8 cellular contexts compared by ENCODE assay signal in genomic region chrX:53081925-53082772, GRCh38. TPM values are rescaled to one million over a fixed set of nuclear protein-coding genes. Genes with fewer than 3 reads are reported as not detected.
DNase-seq lines count a peak whose midpoint lies in the region; ATAC-seq and TF ChIP-seq lines count a peak whose summit lies in the region.

TSPYL2 (plus strand) TSS chrX:53082367; CDS start chrX:53082499, 132 bp downstream.

- H3K27ac ChIP-seq in PC-9 (0 out of 2 replicates have a peak within 1 kb of the TSS, but pooled peaks have one; percentile 34), mucosa of rectum (ENCODE audit: low read depth in 2 of 2, low read length in 2 of 2) (peak within 1 kb of the TSS; percentile 67 to 84)

- H3K9ac ChIP-seq in mucosa of rectum (ENCODE audit: low read depth in 1 of 2, low read length in 2 of 2), result peak within 1 kb of the TSS; percentile 32 to 62

- H3K36me3 ChIP-seq in PC-9 (ENCODE audit: low read depth), result no peaks in the 10 kb centered on the region
- peaks cover 0 to 2% of the 10 kb centered on the region in 2 donors for H3K36me3 ChIP-seq in mucosa of rectum (ENCODE audit: control insufficient read depth in 2 of 2, insufficient read depth in 2 of 2, low read length in 2 of 2)

- peak; percentile 90 for ATAC-seq in GM21619 (IDR thresholded peaks at IDR 0.05; ENCODE audit: unreplicated experiment)

- no peaks in the 10 kb centered on the region for H3F3A ChIP-seq in PC-9 (ENCODE audit: insufficient read depth, low read depth)

- H4K20me1 ChIP-seq in PC-9 (ENCODE audit: insufficient read depth), result no peaks in the 10 kb centered on the region

- no peaks in the 10 kb centered on the region for H3K79me2 ChIP-seq in PC-9 (ENCODE audit: low read depth)

- H3K9me3 ChIP-seq in PC-9 (ENCODE audit: insufficient read depth, low read depth), result no peaks in the 10 kb centered on the region
- H3K9me3 ChIP-seq in mucosa of rectum (ENCODE audit: control insufficient read depth in 2 of 2, low read length in 2 of 2), result no peaks in the 10 kb centered on the region

- peak; percentile 93 for TF ChIP-seq POLR2A in erythroblast (IDR thresholded peaks at IDR 0.05; ENCODE audit: low read length)

- H3K27me3 ChIP-seq in PC-9 (ENCODE audit: insufficient read depth, low read depth) (no peaks in the 10 kb centered on the region), mucosa of rectum (ENCODE audit: control insufficient read depth in 2 of 2, insufficient read depth in 2 of 2, low read length in 2 of 2) (peaks cover 0 to 2% of the 10 kb centered on the region in 2 donors)

- intact Hi-C loops in PC-9 (cut with micrococcal nuclease; ENCODE audit: unreplicated experiment), result loop anchor here (1.0 kb wide), 1 partner anchor 11 kb away; no protein-coding TSS in a partner anchor

- H2AFZ ChIP-seq in PC-9, result no peak within 1 kb of the TSS

- BruUV-seq in PC-9 (replicated peaks; lab: Mats Ljungman, UMichigan), result no TSS peak

- POLR2A ChIA-PET in PC-9 (lab: Charles Lee; ENCODE audit: unreplicated experiment), result interaction anchor here (0.5 to 1.0 kb wide), 8 partner anchors 39 to 1918 kb away, joined by 3 to 13 read pairs (median 4); partner anchors contain the start of gene APEX2

- CTCF ChIA-PET in PC-9 (lab: Charles Lee), result interaction anchor here (0.6 to 1.0 kb wide), 3 partner anchors 9 to 763 kb away, joined by 3 to 14 read pairs (median 7); no protein-coding TSS in a partner anchor

- peak within 1 kb of the TSS; percentile 58 for H3K4me3 ChIP-seq in Jurkat, Clone E6-1 (ENCODE audit: low read length)
- H3K4me3 ChIP-seq in PC-9 (peak within 1 kb of the TSS; percentile 56), mucosa of rectum (ENCODE audit: low read length in 2 of 2) (peak within 1 kb of the TSS; percentile 59 to 70)

- no peaks in the 10 kb centered on the region for H3K4me1 ChIP-seq in PC-9 (replicated peaks; ENCODE audit: insufficient read depth)
- no peaks in the 10 kb centered on the region for H3K4me1 ChIP-seq in mucosa of rectum (ENCODE audit: control insufficient read depth in 2 of 2, insufficient read depth in 2 of 2, low read length in 2 of 2)

- DNase-seq in DMS153 (lab: John Stamatoyannopoulos, UW), result peak; percentile 91
- DNase-seq in Jurkat, Clone E6-1 (ENCODE audit: low read depth, low spot score), result peak; percentile 91
- DNase-seq in PC-9, result peak; percentile 79 to 98
- peak; percentile 92 for DNase-seq in activated T-cell treated with anti-CD3 and anti-CD28 coated beads, Interleukin-2, amount 50 U/mL, for 1 hour
- DNase-seq in erythroblast (lab: John Stamatoyannopoulos, UW), result peak; percentile 92 to 95
- peak; percentile 93 for DNase-seq in stimulated activated CD8-positive, alpha-beta memory T cell treated with anti-CD3 and anti-CD28 coated beads, Interleukin-4, amount 100 ng/mL, for 48 hours

- TF ChIP-seq CTCF in PC-9 (conservative IDR thresholded peaks at IDR 0.05), result no peak

- H3K4me2 ChIP-seq in PC-9, result peak within 1 kb of the TSS; percentile 65

- no peaks in the 10 kb centered on the region for H3K9me2 ChIP-seq in PC-9 (ENCODE audit: insufficient read depth)

RNA-seq across cellular contexts. Expression of gene TSPYL2, which starts in this region (rescaled TPM):
- polyA plus RNA-seq in Jurkat, Clone E6-1 (2012; ENCODE audit: insufficient read depth, insufficient read length), result 34.7 TPM
- total RNA-seq in PC-9 (2021), result 17.2 and 26.0 TPM in 2 replicates

Comparison
In these comparisons a context has a peak if more than half of its experiments do, and no peak if none do; other contexts are left out.
1. Peak in every context shown above with its lines: DNase-seq, ATAC-seq, H3K4me3 ChIP-seq and H3K27ac ChIP-seq.